Comparison of ENCODE assay signal across 7 cellular contexts in the genomic region with DNA sequence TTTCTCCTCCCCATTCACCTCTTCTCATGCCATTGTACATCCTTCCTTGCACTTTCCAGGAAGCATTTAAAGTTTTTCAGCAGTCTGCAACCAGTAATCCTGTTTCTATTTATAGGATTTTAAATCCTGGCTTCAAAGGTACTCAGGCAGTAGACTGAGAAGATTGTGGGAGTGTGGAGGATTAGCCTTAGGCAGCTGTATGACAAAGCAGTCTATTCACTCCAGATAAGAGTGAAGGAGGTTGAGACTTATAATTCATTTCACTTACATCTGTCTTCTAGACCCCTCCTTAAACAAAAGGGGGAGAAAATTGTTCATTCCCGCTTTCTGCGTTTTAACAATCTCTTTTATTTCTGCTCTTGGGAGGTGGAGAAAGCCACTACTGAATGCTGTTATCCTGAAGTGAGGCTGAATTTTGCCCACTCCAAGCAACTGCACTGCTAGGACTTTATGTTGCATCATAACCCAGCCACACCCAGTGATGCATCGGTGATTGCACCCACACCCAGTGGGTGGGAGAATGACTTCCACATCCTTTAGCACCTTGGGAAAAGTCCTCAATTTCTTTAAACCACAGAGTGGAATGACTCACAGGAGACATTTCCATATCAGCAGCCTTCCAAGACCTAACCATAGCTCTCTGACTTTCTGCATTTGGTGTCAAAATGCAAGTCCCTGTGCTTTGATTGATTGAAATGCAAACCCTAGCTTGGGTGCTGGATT.
DNase-seq lines count a peak whose midpoint lies in the region; TF ChIP-seq lines count a peak whose summit lies in the region.

No MANE protein-coding gene starts in this region.

- BruUV-seq in OCI-LY7 (replicated peaks; lab: Mats Ljungman, UMichigan) = no TSS peak

- no peak for TF ChIP-seq CTCF in OCI-LY7 (conservative IDR thresholded peaks at IDR 0.05; ENCODE audit: low read length)
- TF ChIP-seq CTCF in fibroblast of lung (conservative IDR thresholded peaks at IDR 0.05 in 1 of 2, IDR thresholded peaks at IDR 0.05 in 1 of 2; ENCODE audit: low read depth in 1 of 2, low read length in 2 of 2) = no peak

- H3K4me3 ChIP-seq in OCI-LY7 (ENCODE audit: low read depth, low read length, poor library complexity, severe bottlenecking) (no peak overlapping the region), fibroblast of lung (replicated peaks in 1 of 4; ENCODE audit: control extremely low read depth in 1 of 4, insufficient read depth in 1 of 4, low read depth in 3 of 4, low read length in 4 of 4) (no peak overlapping the region), skeletal muscle cell (ENCODE audit: low read depth, low read length) (no peak overlapping the region)

- H3K4me2 ChIP-seq in OCI-LY7 (ENCODE audit: low read length) = no peak overlapping the region
- peak overlapping the region; percentile 48 for H3K4me2 ChIP-seq in fibroblast of lung (ENCODE audit: extremely low read depth, insufficient read depth, low read length)

- H3K9ac ChIP-seq in fibroblast of lung (ENCODE audit: insufficient read depth, low read length) = no peak overlapping the region

- intact Hi-C loops in OCI-LY7 (cut with micrococcal nuclease; ENCODE audit: unreplicated experiment) = no loop called here

- POLR2A ChIA-PET in OCI-LY7 (lab: Charles Lee) = interaction anchor here (1.1 kb wide), 1 partner anchor 14 kb away, joined by 5 read pairs; no protein-coding TSS in a partner anchor

- H3K9me3 ChIP-seq in OCI-LY7 (ENCODE audit: low read length) (no peaks in the 10 kb centered on the region), fibroblast of lung (ENCODE audit: control insufficient read depth, insufficient read depth, low read depth, low read length) (no peaks in the 10 kb centered on the region)

- H3K36me3 ChIP-seq in OCI-LY7 (ENCODE audit: insufficient read depth, low read length) (no peaks in the 10 kb centered on the region), fibroblast of lung (ENCODE audit: control insufficient read depth, insufficient read depth, low read length) (no peaks in the 10 kb centered on the region)

- H3K4me1 ChIP-seq in OCI-LY7 (ENCODE audit: insufficient read depth, low read length, poor library complexity, severe bottlenecking) = peaks cover 10% of the 10 kb centered on the region
- peaks cover 9% of the 10 kb centered on the region for H3K4me1 ChIP-seq in fibroblast of lung (ENCODE audit: control insufficient read depth, extremely low read depth, insufficient read depth, low read length)

- CTCF ChIA-PET in OCI-LY7 (lab: Charles Lee; ENCODE audit: unreplicated experiment) = no interaction called here

- no peaks in the 10 kb centered on the region for H4K20me1 ChIP-seq in OCI-LY7 (ENCODE audit: insufficient read depth, low read length)
- H4K20me1 ChIP-seq in fibroblast of lung (ENCODE audit: control insufficient read depth, extremely low read depth, insufficient read depth, low read length) = no peaks in the 10 kb centered on the region

- no peaks in the 10 kb centered on the region for H3K9me2 ChIP-seq in OCI-LY7 (ENCODE audit: insufficient read depth, low read length)

- H3K79me2 ChIP-seq in OCI-LY7 (ENCODE audit: insufficient read depth, low read depth, low read length) = no peaks in the 10 kb centered on the region
- no peaks in the 10 kb centered on the region for H3K79me2 ChIP-seq in fibroblast of lung (ENCODE audit: control insufficient read depth, insufficient read depth, low read length)

- peak overlapping the region; percentile 35 for H2AFZ ChIP-seq in OCI-LY7 (ENCODE audit: low read length)
- peak overlapping the region; percentile 3 for H2AFZ ChIP-seq in fibroblast of lung (ENCODE audit: low read length)

- H3K27ac ChIP-seq in OCI-LY7 (ENCODE audit: low read depth, low read length, poor library complexity, severe bottlenecking) = no peak overlapping the region
- peak overlapping the region; percentile 42 for H3K27ac ChIP-seq in fibroblast of lung (ENCODE audit: insufficient read depth, low read length)

- H3K27me3 ChIP-seq in fibroblast of lung (ENCODE audit: control insufficient read depth, insufficient read depth, low read length) = no peaks in the 10 kb centered on the region

- peak; percentile 93 for DNase-seq in HCEC 1CT
- DNase-seq in OCI-LY7 (ENCODE audit: low spot score) = no peak
- peak; percentile 96 to 97 for DNase-seq in fibroblast of lung (ENCODE audit: low read depth in 2 of 2)
- DNase-seq in skeletal muscle cell (ENCODE audit: low read depth) = peak; percentile 95
- DNase-seq in DMS114 treated with DMSO at 0.1 percent for 48 hours (lab: John Stamatoyannopoulos, UW; ENCODE audit: unreplicated experiment) = no peak
- DNase-seq in DMS153 treated with DMSO at 0.1 percent for 48 hours (lab: John Stamatoyannopoulos, UW; ENCODE audit: unreplicated experiment) = no peak
- DNase-seq in NCI-H187 (lab: John Stamatoyannopoulos, UW) = no peak

Comparison
In these comparisons a context has a peak if more than half of its experiments do, and no peak if none do; other contexts are left out.
1. DNase-seq: peak in HCEC 1CT (single experiment), fibroblast of lung (2 of 2) and skeletal muscle cell (single experiment); none in OCI-LY7 (single experiment), DMS114 treated with DMSO at 0.1 percent for 48 hours (single experiment), DMS153 treated with DMSO at 0.1 percent for 48 hours (single experiment) and NCI-H187 (0 of 2).